In the genomic region with DNA sequence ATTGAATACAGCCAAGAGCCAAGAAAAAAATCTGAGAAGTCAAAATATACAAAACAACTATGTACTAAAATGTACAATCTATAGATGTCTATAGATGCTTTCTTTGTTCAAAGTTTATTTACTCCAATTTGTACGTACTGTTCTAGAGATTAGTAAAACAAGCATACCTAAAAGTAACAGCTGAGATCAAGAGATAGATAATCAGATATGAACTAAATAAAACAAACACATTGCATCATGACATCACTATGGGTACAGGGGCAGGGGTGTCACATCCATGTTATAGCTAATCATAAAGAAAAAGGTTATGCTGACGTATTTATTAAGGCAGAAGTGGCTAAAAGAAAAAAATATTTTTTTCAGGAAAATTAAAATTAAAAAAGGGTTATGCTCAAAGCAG, we compare ENCODE assay signal across 19 cellular contexts.
"Had no signal": no experiment of that assay in that cellular context is flagged by ENCODE, and none has a peak within 500 bp of the region (broad histone marks: within the 10 kb centered on the region; RNA-seq: fewer than 3 reads in every experiment).

No MANE protein-coding gene starts in this region.

- H3K4me3 Mint-ChIP-seq: activated CD4-positive, alpha-beta T cell treated with anti-CD3 and anti-CD28 coated beads, Interleukin-2, amount 10 ng/mL, durations not matched to agents 24 days and 14 days; activated CD8-positive, alpha-beta T cell treated with anti-CD3 and anti-CD28 coated beads, Interleukin-2, amount 10 ng/mL, durations not matched to agents 7 days and 5 days; activated T-cell treated with anti-CD3 and anti-CD28 coated beads, Interleukin-2, amount 50 U/mL, for 4 hours; dendritic cell treated with granulocyte-macrophage colony-stimulating factor and Interleukin-4, amounts not matched to agents 40 ng/mL and 50 ng/mL, for 4 days; effector memory CD8-positive, alpha-beta T cell; naive thymus-derived CD8-positive, alpha-beta T cell; stimulated activated naive CD8-positive, alpha-beta T cell treated with anti-CD3 and anti-CD28 coated beads, Interleukin-15, Interleukin-2, amounts not matched to agents 100 ng/mL and 50 ng/mL, for 24 hours had no signal

- H3K27ac ChIP-seq: ovary, psoas muscle, suprapubic skin, transverse colon, vagina had no signal

- H3K27ac Mint-ChIP-seq: activated CD4-positive, alpha-beta T cell treated with anti-CD3 and anti-CD28 coated beads, Interleukin-2, amount 10 ng/mL, durations not matched to agents 24 days and 14 days; activated CD8-positive, alpha-beta T cell treated with anti-CD3 and anti-CD28 coated beads, Interleukin-2, amount 10 ng/mL, durations not matched to agents 7 days and 5 days; dendritic cell treated with granulocyte-macrophage colony-stimulating factor and Interleukin-4, amounts not matched to agents 40 ng/mL and 50 ng/mL, for 4 days; effector memory CD8-positive, alpha-beta T cell; stimulated activated naive CD8-positive, alpha-beta T cell treated with anti-CD3 and anti-CD28 coated beads, Interleukin-15, Interleukin-2, amounts not matched to agents 100 ng/mL and 50 ng/mL, for 24 hours had no signal

- ATAC-seq: activated CD8-positive, alpha-beta T cell treated with anti-CD3 and anti-CD28 coated beads, Interleukin-2, amount 10 ng/mL, durations not matched to agents 7 days and 5 days; activated T-cell treated with anti-CD3 and anti-CD28 coated beads, Interleukin-2, amount 50 U/mL, for 4 hours; effector memory CD8-positive, alpha-beta T cell; left cardiac atrium; naive thymus-derived CD8-positive, alpha-beta T cell; psoas muscle; right cardiac atrium had no signal

- H3K9me3 Mint-ChIP-seq: dendritic cell treated with granulocyte-macrophage colony-stimulating factor and Interleukin-4, amounts not matched to agents 40 ng/mL and 50 ng/mL, for 4 days; effector memory CD8-positive, alpha-beta T cell; stimulated activated naive CD8-positive, alpha-beta T cell treated with anti-CD3 and anti-CD28 coated beads, Interleukin-15, Interleukin-2, amounts not matched to agents 100 ng/mL and 50 ng/mL, for 24 hours had no signal

- H3K27me3 Mint-ChIP-seq: activated CD4-positive, alpha-beta T cell treated with anti-CD3 and anti-CD28 coated beads, Interleukin-2, amount 10 ng/mL, durations not matched to agents 24 days and 14 days; dendritic cell treated with granulocyte-macrophage colony-stimulating factor and Interleukin-4, amounts not matched to agents 40 ng/mL and 50 ng/mL, for 4 days; effector memory CD8-positive, alpha-beta T cell; naive thymus-derived CD8-positive, alpha-beta T cell; stimulated activated naive CD8-positive, alpha-beta T cell treated with anti-CD3 and anti-CD28 coated beads, Interleukin-15, Interleukin-2, amounts not matched to agents 100 ng/mL and 50 ng/mL, for 24 hours had no signal

- DNase-seq: activated CD4-positive, alpha-beta T cell treated with anti-CD3 and anti-CD28 coated beads, Interleukin-2, amount 10 ng/mL, durations not matched to agents 24 days and 14 days; activated CD8-positive, alpha-beta memory T cell treated with anti-CD3 and anti-CD28 coated beads, Interleukin-2, amount 50 U/mL, for 4 hours; activated CD8-positive, alpha-beta T cell treated with anti-CD3 and anti-CD28 coated beads, Interleukin-2, amount 10 ng/mL, durations not matched to agents 7 days and 5 days; activated effector memory CD4-positive, alpha-beta T cell treated with Interleukin-2 at 50 U/mL for 16 hours; activated naive CD4-positive, alpha-beta T cell treated with anti-CD3 and anti-CD28 coated beads, Interleukin-2, amount 50 U/mL, for 16 hours; activated T-cell treated with anti-CD3 and anti-CD28 coated beads, Interleukin-2, amount 50 U/mL, for 4 hours; effector memory CD8-positive, alpha-beta T cell; left cardiac atrium; naive thymus-derived CD8-positive, alpha-beta T cell; ovary; psoas muscle; right cardiac atrium; stimulated activated CD4-positive, alpha-beta T cell treated with anti-CD3 and anti-CD28 coated beads, Interleukin-15, amount 100 ng/mL, for 24 hours; stimulated activated CD4-positive, alpha-beta T cell treated with anti-CD3 and anti-CD28 coated beads, Interleukin-2, amount 100 ng/mL, for 48 hours; transverse colon had no signal
